Comparison of ENCODE assay signal across 8 cellular contexts in genomic region chr2:135960598-135961551, GRCh38. TPM values are rescaled to one million over a fixed set of nuclear protein-coding genes. Genes with fewer than 3 reads are reported as not detected.
DNase-seq lines count a peak whose midpoint lies in the region; ATAC-seq and TF ChIP-seq lines count a peak whose summit lies in the region.

No MANE protein-coding gene starts in this region.

- 70 to 74% methylated on average over 5 of the region's 5 CpGs for WGBS in body of pancreas, 2 donors

- no peak for ATAC-seq in body of pancreas
- no peak for ATAC-seq in GM18502 (IDR thresholded peaks at IDR 0.05; ENCODE audit: poor library complexity, unreplicated experiment)

- TF ChIP-seq CTCF in DOHH2 (IDR thresholded peaks at IDR 0.05; ENCODE audit: low read depth, low read length, poor library complexity, severe bottlenecking), result no peak
- no peak for TF ChIP-seq CTCF in breast epithelium (IDR thresholded peaks at IDR 0.05)
- no peak for TF ChIP-seq CTCF in neural progenitor cell (IDR thresholded peaks at IDR 0.05)
- no peak for TF ChIP-seq CTCF in body of pancreas (IDR thresholded peaks at IDR 0.05)

- H3K4me3 ChIP-seq in DOHH2 (ENCODE audit: low read length) (no peak overlapping the region), breast epithelium (no peak overlapping the region), neural progenitor cell (peak overlapping the region; percentile 20), body of pancreas (no peak overlapping the region)

- H3K9ac ChIP-seq in neural progenitor cell, result no peak overlapping the region

- H3K27ac ChIP-seq in DOHH2 (ENCODE audit: low read depth, low read length) (peak overlapping the region; percentile 28), breast epithelium (peak overlapping the region; percentile 53 to 58), neural progenitor cell (peak overlapping the region; percentile 95), body of pancreas (peak overlapping the region in 1 of 4 donors; percentile 36)

- peaks cover 79% of the 10 kb centered on the region for H3K36me3 ChIP-seq in DOHH2 (ENCODE audit: control insufficient read depth, low read length)
- no peaks in the 10 kb centered on the region for H3K36me3 ChIP-seq in breast epithelium
- H3K36me3 ChIP-seq in neural progenitor cell, result peaks cover 5% of the 10 kb centered on the region
- H3K36me3 ChIP-seq in body of pancreas (replicated peaks in 1 of 2; ENCODE audit: insufficient read depth in 1 of 2, low read depth in 2 of 2), result no peaks in the 10 kb centered on the region

- H3K4me1 Mint-ChIP-seq in neural progenitor cell, result peaks cover 36% of the 10 kb centered on the region

- H3K27me3 ChIP-seq in DOHH2 (ENCODE audit: control insufficient read depth, low read length), result no peaks in the 10 kb centered on the region
- H3K27me3 ChIP-seq in breast epithelium, result no peaks in the 10 kb centered on the region
- no peaks in the 10 kb centered on the region for H3K27me3 ChIP-seq in neural progenitor cell
- H3K27me3 ChIP-seq in body of pancreas, result no peaks in the 10 kb centered on the region

- no peak overlapping the region for H2AFZ ChIP-seq in neural progenitor cell (replicated peaks)

- peaks cover 27% of the 10 kb centered on the region for H3K36me3 Mint-ChIP-seq in neural progenitor cell

- H3K9me3 Mint-ChIP-seq in neural progenitor cell, result peaks cover 2% of the 10 kb centered on the region

- H3K27ac Mint-ChIP-seq in neural progenitor cell, result peak overlapping the region; percentile 37

- no peaks in the 10 kb centered on the region for H3K9me3 ChIP-seq in DOHH2 (ENCODE audit: control insufficient read depth, insufficient read depth, low read length)
- no peaks in the 10 kb centered on the region for H3K9me3 ChIP-seq in breast epithelium
- H3K9me3 ChIP-seq in neural progenitor cell (ENCODE audit: low read depth), result no peaks in the 10 kb centered on the region
- no peaks in the 10 kb centered on the region for H3K9me3 ChIP-seq in body of pancreas

- H4K20me1 ChIP-seq in DOHH2 (ENCODE audit: control insufficient read depth, insufficient read depth, low read depth, low read length) (no peaks in the 10 kb centered on the region), neural progenitor cell (ENCODE audit: low read depth) (peaks cover 6% of the 10 kb centered on the region)

- no peaks in the 10 kb centered on the region for H3K27me3 Mint-ChIP-seq in neural progenitor cell (ENCODE audit: insufficient read depth, low read depth)

- H3K4me3 Mint-ChIP-seq in neural progenitor cell, result no peak overlapping the region

- no peak for TF ChIP-seq POLR2A in breast epithelium (IDR thresholded peaks at IDR 0.05)
- no peak for TF ChIP-seq POLR2A in body of pancreas (IDR thresholded peaks at IDR 0.05)

- intact Hi-C loops in breast epithelium (cut with DNase I; ENCODE audit: low total_unique reads) (no loop called here), body of pancreas (cut with DNase I) (no loop called here)

- H3K4me2 ChIP-seq in DOHH2 (ENCODE audit: low read length) (peak overlapping the region; percentile 49), neural progenitor cell (peak overlapping the region; percentile 66)

- H3F3A ChIP-seq in DOHH2 (ENCODE audit: control insufficient read depth, insufficient read depth), result 0 out of 2 replicates have a peak, but pooled peaks cover 2% of the 10 kb centered on the region
- peaks cover 19% of the 10 kb centered on the region for H3F3A ChIP-seq in neural progenitor cell (ENCODE audit: low read depth)

- DNase-seq in NCI-H1694 treated with DMSO at 0.1 percent for 48 hours (lab: John Stamatoyannopoulos, UW), result peak; percentile 64
- DNase-seq in breast epithelium (ENCODE audit: low spot score in 2 of 2), result no peak
- peak; percentile 15 for DNase-seq in neural progenitor cell (ENCODE audit: low spot score)
- no peak for DNase-seq in ureter (ENCODE audit: low spot score)
- no peak for DNase-seq in NCI-H2196 (lab: John Stamatoyannopoulos, UW; ENCODE audit: unreplicated experiment)
- no peak for DNase-seq in body of pancreas

- H3K4me1 ChIP-seq in DOHH2 (ENCODE audit: control insufficient read depth, low read length) (peaks cover 48% of the 10 kb centered on the region), breast epithelium (no peaks in the 10 kb centered on the region), neural progenitor cell (peaks cover 29% of the 10 kb centered on the region), body of pancreas (peaks cover 9% of the 10 kb centered on the region)

- H3K79me2 ChIP-seq in DOHH2 (ENCODE audit: control insufficient read depth, low read length), result peaks cover 90% of the 10 kb centered on the region
- H3K79me2 ChIP-seq in neural progenitor cell (ENCODE audit: low read depth), result peaks cover 67% of the 10 kb centered on the region

- no peaks in the 10 kb centered on the region for H3K9me2 ChIP-seq in DOHH2 (replicated peaks; ENCODE audit: control insufficient read depth, low read length)

RNA-seq across cellular contexts. Expression of gene DARS1, which starts 24.6 kb away (rescaled TPM):
- total RNA-seq in breast epithelium, result 100 to 1,000 TPM in 1 of 3 donors, 10 to 100 TPM in 2; 76.4 to 117 (median 86.7) TPM
- 175 and 227 TPM in 2 replicates for total RNA-seq in neural progenitor cell (ENCODE audit: low replicate concordance)
- 83.6 TPM for total RNA-seq in ureter
- total RNA-seq in body of pancreas, result 10 to 100 TPM; 22.1 to 29.3 TPM

Comparison
In these comparisons a context has a peak if more than half of its experiments do, and no peak if none do; other contexts are left out.
1. DNase-seq: peak in NCI-H1694 treated with DMSO at 0.1 percent for 48 hours (single experiment) and neural progenitor cell (single experiment); none in breast epithelium (0 of 2), ureter (single experiment), NCI-H2196 (single experiment) and body of pancreas (0 of 4).